In genomic region chr16:35258381-35258780, GRCh38 we compare ENCODE assay signal across 17 cellular contexts.
DNase-seq lines count a peak whose midpoint lies in the region; ATAC-seq lines count a peak whose summit lies in the region.
"Had no signal": no experiment of that assay in that cellular context is flagged by ENCODE, and none has a peak within 500 bp of the region (broad histone marks: within the 10 kb centered on the region; RNA-seq: fewer than 3 reads in every experiment).

No MANE protein-coding gene starts in this region.

- no peaks in the 10 kb centered on the region for H3K27me3 Mint-ChIP-seq in activated CD4-positive, alpha-beta T cell treated with anti-CD3 and anti-CD28 coated beads, Interleukin-2, amount 10 ng/mL, durations not matched to agents 24 days and 14 days
- no peaks in the 10 kb centered on the region for H3K27me3 Mint-ChIP-seq in stimulated activated memory B cell treated with anti-CD40 and anti-IgM and Interleukin-4, amounts not matched to agents 10 μg/mL and 1 μg/mL and 100 μg/mL, for 72 hours
- no peaks in the 10 kb centered on the region for H3K27me3 Mint-ChIP-seq in activated T-cell treated with anti-CD3 and anti-CD28 coated beads, Interleukin-2, amount 50 U/mL, for 24 hours
- H3K27me3 Mint-ChIP-seq: B cell; CD4-positive, alpha-beta T cell had no signal

- peak; percentile 7 for DNase-seq in activated CD4-positive, alpha-beta T cell treated with anti-CD3 and anti-CD28 coated beads, Interleukin-2, amount 10 ng/mL, durations not matched to agents 24 days and 14 days
- DNase-seq in activated CD4-positive, alpha-beta T cell treated with anti-CD3 and anti-CD28 coated beads for 1 hour = no peak
- no peak for DNase-seq in activated T-cell treated with anti-CD3 and anti-CD28 coated beads, Interleukin-2, amount 50 U/mL, for 24 hours
- DNase-seq: AML-193; Caco-2; Calu3; CD4-positive, alpha-beta T cell; CD8-positive, alpha-beta T cell; DMS79 treated with DMSO at 0.1 percent for 48 hours; GF-D8 had no signal

- no peak overlapping the region for H3K27ac Mint-ChIP-seq in activated CD4-positive, alpha-beta T cell treated with anti-CD3 and anti-CD28 coated beads, Interleukin-2, amount 10 ng/mL, durations not matched to agents 24 days and 14 days
- no peak overlapping the region for H3K27ac Mint-ChIP-seq in stimulated activated memory B cell treated with anti-CD40 and anti-IgM and Interleukin-4, amounts not matched to agents 10 μg/mL and 1 μg/mL and 100 μg/mL, for 72 hours
- no peak overlapping the region for H3K27ac Mint-ChIP-seq in activated T-cell treated with anti-CD3 and anti-CD28 coated beads, Interleukin-2, amount 50 U/mL, for 24 hours
- H3K27ac Mint-ChIP-seq: B cell; CD4-positive, alpha-beta T cell; CD8-positive, alpha-beta T cell had no signal

- H3K36me3 Mint-ChIP-seq in activated CD4-positive, alpha-beta T cell treated with anti-CD3 and anti-CD28 coated beads, Interleukin-2, amount 10 ng/mL, durations not matched to agents 24 days and 14 days (ENCODE audit: low read depth) = no peaks in the 10 kb centered on the region
- no peaks in the 10 kb centered on the region for H3K36me3 Mint-ChIP-seq in stimulated activated memory B cell treated with anti-CD40 and anti-IgM and Interleukin-4, amounts not matched to agents 10 μg/mL and 1 μg/mL and 100 μg/mL, for 72 hours
- no peaks in the 10 kb centered on the region for H3K36me3 Mint-ChIP-seq in activated T-cell treated with anti-CD3 and anti-CD28 coated beads, Interleukin-2, amount 50 U/mL, for 24 hours (ENCODE audit: low read depth)
- H3K36me3 Mint-ChIP-seq: CD8-positive, alpha-beta T cell had no signal

- H3K4me3 ChIP-seq in iPS-18c (ENCODE audit: insufficient read depth, low read depth, low read length) = 0 out of 2 replicates have a peak overlapping the region, but pooled peaks have one; percentile 20
- H3K4me3 ChIP-seq: A549; BLaER1 treated with 17β-estradiol and CSF1 and Interleukin-3, amounts not matched to agents 10 nM and 100 nM had no signal

- H3K4me3 Mint-ChIP-seq in activated CD4-positive, alpha-beta T cell treated with anti-CD3 and anti-CD28 coated beads, Interleukin-2, amount 10 ng/mL, durations not matched to agents 24 days and 14 days = no peak overlapping the region
- H3K4me3 Mint-ChIP-seq in stimulated activated memory B cell treated with anti-CD40 and anti-IgM and Interleukin-4, amounts not matched to agents 10 μg/mL and 1 μg/mL and 100 μg/mL, for 72 hours = no peak overlapping the region
- no peak overlapping the region for H3K4me3 Mint-ChIP-seq in activated T-cell treated with anti-CD3 and anti-CD28 coated beads, Interleukin-2, amount 50 U/mL, for 24 hours
- H3K4me3 Mint-ChIP-seq: B cell; CD4-positive, alpha-beta T cell; CD8-positive, alpha-beta T cell had no signal

- H3K9me3 ChIP-seq in iPS-18c (ENCODE audit: control insufficient read depth, insufficient read depth, low read length) = peaks cover 21% of the 10 kb centered on the region
- H3K9me3 ChIP-seq: Caco-2 had no signal

- ATAC-seq in stimulated activated memory B cell treated with anti-CD40 and anti-IgM and Interleukin-4, amounts not matched to agents 10 μg/mL and 1 μg/mL and 100 μg/mL, for 72 hours = peak; percentile 12
- ATAC-seq in GM19455 (IDR thresholded peaks at IDR 0.05; ENCODE audit: unreplicated experiment) (no peak), HG03469 (IDR thresholded peaks at IDR 0.05; ENCODE audit: unreplicated experiment) (no peak)
- ATAC-seq: A549; CD8-positive, alpha-beta T cell had no signal

- intact Hi-C loops in activated CD4-positive, alpha-beta T cell treated with anti-CD3 and anti-CD28 coated beads, Interleukin-2, amount 10 ng/mL, durations not matched to agents 24 days and 14 days (cut with micrococcal nuclease) = no loop called here

- H3K4me1 Mint-ChIP-seq in activated CD4-positive, alpha-beta T cell treated with anti-CD3 and anti-CD28 coated beads, Interleukin-2, amount 10 ng/mL, durations not matched to agents 24 days and 14 days = no peaks in the 10 kb centered on the region
- H3K4me1 Mint-ChIP-seq in stimulated activated memory B cell treated with anti-CD40 and anti-IgM and Interleukin-4, amounts not matched to agents 10 μg/mL and 1 μg/mL and 100 μg/mL, for 72 hours = no peaks in the 10 kb centered on the region
- no peaks in the 10 kb centered on the region for H3K4me1 Mint-ChIP-seq in activated T-cell treated with anti-CD3 and anti-CD28 coated beads, Interleukin-2, amount 50 U/mL, for 24 hours (ENCODE audit: low read depth)
- H3K4me1 Mint-ChIP-seq: B cell had no signal

- peaks cover 28% of the 10 kb centered on the region for H3K9me3 Mint-ChIP-seq in activated CD4-positive, alpha-beta T cell treated with anti-CD3 and anti-CD28 coated beads, Interleukin-2, amount 10 ng/mL, durations not matched to agents 24 days and 14 days
- H3K9me3 Mint-ChIP-seq in stimulated activated memory B cell treated with anti-CD40 and anti-IgM and Interleukin-4, amounts not matched to agents 10 μg/mL and 1 μg/mL and 100 μg/mL, for 72 hours = peaks cover 7% of the 10 kb centered on the region
- peaks cover 36% of the 10 kb centered on the region for H3K9me3 Mint-ChIP-seq in activated T-cell treated with anti-CD3 and anti-CD28 coated beads, Interleukin-2, amount 50 U/mL, for 24 hours
